8 cellular contexts compared by ENCODE assay signal in the genomic region with DNA sequence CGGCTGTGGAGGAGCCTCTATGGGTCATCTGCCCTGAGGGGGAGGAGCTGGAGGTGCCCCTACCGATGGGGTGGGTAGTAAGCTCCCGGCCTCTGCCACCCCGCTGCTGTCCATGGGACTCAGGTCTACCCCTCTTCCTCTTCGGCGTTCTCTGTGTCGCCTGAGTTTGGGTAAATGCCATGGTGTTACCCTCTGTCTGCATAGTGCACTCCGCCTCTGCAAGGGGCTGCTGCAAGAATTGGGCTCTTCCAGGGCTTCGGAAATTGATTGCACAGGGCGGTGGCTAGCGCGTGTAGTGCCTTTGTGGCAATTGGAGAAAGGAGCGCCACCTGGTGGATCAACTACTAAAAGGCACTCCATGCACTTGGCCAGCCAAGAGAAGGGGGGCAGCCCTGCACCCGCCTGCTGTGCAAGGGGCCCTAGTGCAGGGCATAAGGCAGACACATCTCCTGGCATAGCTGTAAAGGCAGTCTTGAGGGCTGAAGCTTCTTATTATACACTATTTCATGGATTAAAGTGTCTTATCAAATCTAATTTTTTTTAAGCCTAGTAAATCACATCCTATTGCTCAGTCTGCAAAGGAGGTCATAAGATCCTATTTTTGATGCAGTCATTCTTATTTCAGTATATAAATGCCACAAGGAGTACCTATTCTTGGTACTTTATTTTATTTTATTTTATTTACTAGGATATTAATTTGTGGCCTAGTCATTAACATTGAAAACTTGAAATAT.
DNase-seq lines count a peak whose midpoint lies in the region; ATAC-seq lines count a peak whose summit lies in the region.

No MANE protein-coding gene starts in this region.

- ATAC-seq in GM19328 (IDR thresholded peaks at IDR 0.05; ENCODE audit: unreplicated experiment) (peak; percentile 93), HG03378 (IDR thresholded peaks at IDR 0.05; ENCODE audit: unreplicated experiment) (peak; percentile 94)

- DNase-seq in CD1c-positive myeloid dendritic cell (ENCODE audit: extremely low spot score) (peak; percentile 79), NCI-H524 (lab: John Stamatoyannopoulos, UW) (peak; percentile 49 to 81), ecto neural progenitor cell (ENCODE audit: low spot score) (peak; percentile 89), medulla oblongata (ENCODE audit: extremely low spot score) (peak; percentile 83)
- peak; percentile 74 for DNase-seq in activated CD4-positive, alpha-beta T cell treated with anti-CD3 and anti-CD28 coated beads, Interleukin-2, amount 50 U/mL, for 1 hour
- peak; percentile 58 to 59 for DNase-seq in stimulated activated CD8-positive, alpha-beta memory T cell treated with anti-CD3 and anti-CD28 coated beads, Interleukin-15, amount 100 ng/mL, for 48 hours (ENCODE audit: low read depth in 2 of 2)

Comparison
In these comparisons a context has a peak if more than half of its experiments do, and no peak if none do; other contexts are left out.
1. Peak in every context shown above with its lines: DNase-seq and ATAC-seq.